27 cellular contexts compared by ENCODE assay signal in the genomic region with DNA sequence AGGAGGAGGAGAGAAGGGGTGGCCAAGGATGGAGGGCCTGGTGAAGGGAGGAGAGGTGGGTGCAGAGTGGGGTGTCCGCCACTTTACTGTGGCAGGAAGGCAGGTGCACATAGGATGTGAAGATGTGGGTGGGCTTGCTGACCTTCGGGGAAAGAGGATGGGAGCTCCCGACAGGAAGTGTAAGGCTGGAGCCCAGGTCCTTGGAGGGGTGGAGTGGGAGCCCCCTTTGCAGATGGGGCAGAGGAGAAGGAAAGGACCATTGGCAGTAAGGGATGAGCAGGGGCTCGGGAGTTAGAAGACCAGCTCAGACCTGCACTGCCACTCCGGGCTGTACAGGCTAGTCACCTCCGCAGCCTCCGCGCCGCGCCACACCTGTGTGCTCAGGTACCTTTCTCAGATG.
"Had no signal": no experiment of that assay in that cellular context is flagged by ENCODE, and none has a peak within 500 bp of the region (broad histone marks: within the 10 kb centered on the region; RNA-seq: fewer than 3 reads in every experiment).

No MANE protein-coding gene starts in this region.

- H3K4me2 ChIP-seq: SK-N-SH had no signal

- H3K9ac ChIP-seq: SK-N-SH had no signal

- H3K4me3 ChIP-seq: cardiac muscle cell, MG63, SJSA1 had no signal

- H3K27ac ChIP-seq: cardiac muscle cell, SJSA1 had no signal

- H3K27me3 ChIP-seq: cardiac muscle cell, MG63, SJSA1 had no signal

- H3K9me3 ChIP-seq: MG63, SJSA1, SK-N-SH had no signal

- DNase-seq: activated CD4-positive, alpha-beta T cell treated with anti-CD3 and anti-CD28 coated beads, Interleukin-2, amount 10 ng/mL, durations not matched to agents 24 days and 14 days; activated CD4-positive, alpha-beta T cell treated with anti-CD3 and anti-CD28 coated beads, Interleukin-2, amount 50 U/mL, for 4 hours; activated CD8-positive, alpha-beta T cell treated with anti-CD3 and anti-CD28 coated beads for 36 hours; activated naive CD4-positive, alpha-beta T cell; activated naive CD4-positive, alpha-beta T cell treated with anti-CD3 and anti-CD28 coated beads, Interleukin-2, amount 50 U/mL, for 16 hours; activated naive CD8-positive, alpha-beta T cell treated with anti-CD3 and anti-CD28 coated beads for 36 hours; activated T-cell treated with anti-CD3 and anti-CD28 coated beads for 4 hours; activated T-cell treated with anti-CD3 and anti-CD28 coated beads, Interleukin-2, amount 50 U/mL, for 4 hours; amniotic stem cell; aorta; Kasumi-1; KG1; MG63; NCI-H1048; NCI-H1105 treated with DMSO at 0.1 percent for 48 hours; NCI-H1436; NCI-H1694; NCI-H1930; NCI-H2081 treated with DMSO at 0.1 percent for 48 hours; NCI-H226; NCI-H446 treated with DMSO at 0.1 percent for 48 hours; NCI-H524 treated with DMSO at 0.1 percent for 48 hours; SHP77; SK-N-SH had no signal

- H3K36me3 ChIP-seq: MG63 had no signal

- ATAC-seq: activated CD8-positive, alpha-beta T cell treated with anti-CD3 and anti-CD28 coated beads for 36 hours; activated T-cell treated with anti-CD3 and anti-CD28 coated beads, Interleukin-2, amount 50 U/mL, for 4 hours; Panc1 had no signal

- H3K4me1 ChIP-seq: SJSA1 had no signal
